8 cellular contexts compared by ENCODE assay signal in genomic region chr11:74754507-74755255, GRCh38. TPM values are rescaled to one million over a fixed set of nuclear protein-coding genes. Genes with fewer than 3 reads are reported as not detected.
DNase-seq lines count a peak whose midpoint lies in the region; ATAC-seq, FAIRE-seq and TF ChIP-seq lines count a peak whose summit lies in the region.

No MANE protein-coding gene starts in this region.

- TF ChIP-seq RAD21 in A549 (conservative IDR thresholded peaks at IDR 0.05 in 1 of 2, IDR thresholded peaks at IDR 0.05 in 1 of 2): no peak

- H3K27me3 Mint-ChIP-seq in immature natural killer cell (ENCODE audit: low read depth in 3 of 3) (peaks cover 0 to 4% (median under 1%) of the 10 kb centered on the region in 3 donors), nephron progenitor cell (ENCODE audit: low read depth, poor library complexity) (no peaks in the 10 kb centered on the region)

- CTCF ChIA-PET in A549 (lab: Yijun Ruan, JAX): interaction anchor here (1.0 to 2.3 kb wide), 4 partner anchors 15 to 487 kb away, joined by 3 to 10 read pairs (median 6); no protein-coding TSS in a partner anchor

- no peak overlapping the region for H3K27ac Mint-ChIP-seq in immature natural killer cell
- H3K27ac Mint-ChIP-seq in nephron progenitor cell: no peak overlapping the region

- no peak for TF ChIP-seq POLR2A in A549 (IDR thresholded peaks at IDR 0.05; ENCODE audit: low read length)

- H3K36me3 Mint-ChIP-seq in immature natural killer cell (peaks cover 0 to 6% (median 4%) of the 10 kb centered on the region in 3 donors), nephron progenitor cell (ENCODE audit: low read depth) (peaks cover 37% of the 10 kb centered on the region)

- intact Hi-C loops in sciatic nerve (cut with DNase I): no loop called here

- no peak for TF ChIP-seq EP300 in A549 (IDR thresholded peaks at IDR 0.05)

- peak; percentile 86 to 90 for ATAC-seq in A549
- ATAC-seq in HG02970 (IDR thresholded peaks at IDR 0.05; ENCODE audit: low FRiP score, unreplicated experiment): no peak
- no peak for ATAC-seq in sciatic nerve

- no peak overlapping the region for H3K9ac ChIP-seq in SK-N-MC (ENCODE audit: insufficient read length)

- H3K4me1 Mint-ChIP-seq in immature natural killer cell (peaks cover 43 to 57% of the 10 kb centered on the region in 2 donors), nephron progenitor cell (peaks cover 12% of the 10 kb centered on the region)

- peak overlapping the region; percentile 79 for H3K4me2 ChIP-seq in A549

- H3K36me3 ChIP-seq in SK-N-MC (ENCODE audit: insufficient read depth, low read length): peaks cover 13% of the 10 kb centered on the region; the same call in 1 of the 2 replicates

- H3K9me3 Mint-ChIP-seq in immature natural killer cell (peaks cover 0 to 3% (median 0%) of the 10 kb centered on the region in 6 donors), nephron progenitor cell (peaks cover 26% of the 10 kb centered on the region)

- H3K4me1 ChIP-seq in A549: peaks cover 52% of the 10 kb centered on the region

- POLR2A ChIA-PET in A549 (lab: Yijun Ruan, JAX): no interaction called here

- FAIRE-seq in A549 (lab: Jason Lieb, UNC): no peak
- peak; percentile 4 for FAIRE-seq in GM19239 (lab: Jason Lieb, UNC)

- peak; percentile 38 to 39 for DNase-seq in A549 (ENCODE audit: low read depth in 1 of 2, low spot score in 1 of 2)
- DNase-seq in GM19239 (ENCODE audit: insufficient read length, low spot score): no peak
- no peak for DNase-seq in SK-N-MC (ENCODE audit: low read depth, low spot score)
- DNase-seq in glomerular endothelial cell (ENCODE audit: extremely low read depth, low read depth, low spot score): peak; percentile 85
- DNase-seq in immature natural killer cell: no peak
- DNase-seq in nephron progenitor cell: no peak
- no peak for DNase-seq in sciatic nerve (ENCODE audit: low spot score)

- peak overlapping the region; percentile 30 for H3K4me3 ChIP-seq in A549
- no peak overlapping the region for H3K4me3 ChIP-seq in SK-N-MC

- H3K27ac ChIP-seq in A549: peak overlapping the region; percentile 60 to 78
- H3K27ac ChIP-seq in SK-N-MC: 0 out of 2 replicates have a peak overlapping the region, but pooled peaks have one; percentile 44

- H3K9me3 ChIP-seq in A549: no peaks in the 10 kb centered on the region
- H3K9me3 ChIP-seq in SK-N-MC (ENCODE audit: low read depth, low read length): 0 out of 2 replicates have a peak, but pooled peaks cover 4% of the 10 kb centered on the region

- H3K4me3 Mint-ChIP-seq in immature natural killer cell: peak overlapping the region in 2 of 5 donors; percentile 5 to 44
- H3K4me3 Mint-ChIP-seq in nephron progenitor cell: no peak overlapping the region

- TF ChIP-seq CTCF in A549 (IDR thresholded peaks at IDR 0.05) (no peak), nephron progenitor cell (IDR thresholded peaks at IDR 0.05) (no peak)

- 18% methylated on average over 15 of the region's 15 CpGs for WGBS in A549 (ENCODE audit: missing lambda C conversion rate)

TF ChIP-seq in A549, 52 proteins besides CTCF, POLR2A, EP300 and RAD21:
- TF ChIP-seq FOSL2 (IDR thresholded peaks at IDR 0.05) (peak; percentile 42; the same call in 1 of the 2 replicates), FOSL2 (CRISPR knock-in tag; IDR thresholded peaks at IDR 0.05) (peak; percentile 91), JUNB (IDR thresholded peaks at IDR 0.05) (peak; percentile 57), FOSB (CRISPR knock-in tag; IDR thresholded peaks at IDR 0.05) (peak; percentile 38; the same call in 1 of the 2 replicates), MYC (IDR thresholded peaks at IDR 0.05; ENCODE audit: borderline replicate concordance, low read length) (no peak), TFCP2L1 (CRISPR knock-in tag; IDR thresholded peaks at IDR 0.05) (no peak), CEBPB (IDR thresholded peaks at IDR 0.05) (peak; percentile 50 to 85; a peak in 3 of 4 replicates)

RNA-seq across cellular contexts. Expression of gene RNF169, which starts 6.0 kb away (rescaled TPM):
- 10.7 and 11.1 TPM in 2 replicates for polyA plus RNA-seq in A549 (2011; rRNA removed)
- polyA plus RNA-seq in A549 (2012; cell fraction: cytosol; rRNA removed): 1.2 and 1.4 TPM in 2 replicates
- 1.2 and 1.7 TPM in 2 replicates for polyA plus RNA-seq in A549 (2012; cell fraction: nucleus; rRNA removed)
- polyA plus RNA-seq in A549 (2017; fragmentation: RNase III; extraction: RNeasy Plus Mini Kit Qiagen cat#74134 plus additional on column Dnase treatment): 5.8 to 6.3 TPM (median 6.2 TPM) in 3 replicates
- polyA minus RNA-seq in A549 (2011; rRNA and poly(A)+ RNA removed): 25.6 and 28.7 TPM in 2 replicates
- 23.7 and 29.5 TPM in 2 replicates for total RNA-seq in glomerular endothelial cell
- 1 to 10 TPM in 2 of 3 donors, under 1 TPM in 1; 0.21 to 2.2 (median 1.6) TPM for polyA plus RNA-seq in immature natural killer cell
- 23.8 TPM for total RNA-seq in sciatic nerve

RNA-seq across cellular contexts. Expression of gene CHRDL2, which starts 23.5 kb away (rescaled TPM):
- polyA plus RNA-seq in A549 (2011; rRNA removed): 1.8 and 2.3 TPM in 2 replicates
- polyA plus RNA-seq in A549 (2012; cell fraction: cytosol; rRNA removed): 4.9 and 6.3 TPM in 2 replicates
- 5.5 and 5.8 TPM in 2 replicates for polyA plus RNA-seq in A549 (2012; cell fraction: nucleus; rRNA removed)
- polyA plus RNA-seq in A549 (2017; fragmentation: RNase III; extraction: RNeasy Plus Mini Kit Qiagen cat#74134 plus additional on column Dnase treatment): 2.6 to 5.8 TPM (median 5.4 TPM) in 3 replicates
- polyA minus RNA-seq in A549 (2011; rRNA and poly(A)+ RNA removed): 1.7 and 3.4 TPM in 2 replicates
- not detected in 2 replicates for total RNA-seq in glomerular endothelial cell
- polyA plus RNA-seq in immature natural killer cell: not detected
- 0.89 TPM for total RNA-seq in sciatic nerve

Comparison
In these comparisons a context has a peak if more than half of its experiments do, and no peak if none do; other contexts are left out.
1. ATAC-seq: peak in A549 (2 of 2); none in HG02970 (single experiment) and sciatic nerve (single experiment).
2. DNase-seq: peak in A549 (2 of 2) and glomerular endothelial cell (single experiment); none in GM19239 (single experiment), SK-N-MC (single experiment), immature natural killer cell (0 of 3), nephron progenitor cell (single experiment) and sciatic nerve (single experiment).